In genomic region chr1:100396651-100397050, GRCh38 we compare ENCODE assay signal across 16 cellular contexts. TPM values are rescaled to one million over a fixed set of nuclear protein-coding genes. Genes with fewer than 3 reads are reported as not detected.
DNase-seq lines count a peak whose midpoint lies in the region; ATAC-seq, FAIRE-seq and TF ChIP-seq lines count a peak whose summit lies in the region.
"Had no signal": no experiment of that assay in that cellular context is flagged by ENCODE, and none has a peak within 500 bp of the region (broad histone marks: within the 10 kb centered on the region; RNA-seq: fewer than 3 reads in every experiment).

No MANE protein-coding gene starts in this region.

- TF ChIP-seq CTCF in GM20000 (IDR thresholded peaks at IDR 0.05; ENCODE audit: extremely low read depth, missing control alignments) (no peak), body of pancreas (IDR thresholded peaks at IDR 0.05) (no peak)

- ATAC-seq in Right ventricle myocardium superior (ENCODE audit: poor library complexity) = peak; percentile 29
- peak in 3 of 4 experiments; percentile 6 to 31 (median 17) for ATAC-seq in T-cell (replicated peaks in 1 of 4)
- ATAC-seq in body of pancreas = no peak
- ATAC-seq in HG03469 (IDR thresholded peaks at IDR 0.05; ENCODE audit: unreplicated experiment) = no peak
- ATAC-seq: HCT116, left colon had no signal

- peaks cover 91 to 97% (median 93%) of the 10 kb centered on the region in 3 donors for H3K4me1 Mint-ChIP-seq in T-cell

- no peaks in the 10 kb centered on the region for H3K9me3 Mint-ChIP-seq in T-cell

- peak overlapping the region; percentile 90 to 91 for H3K27ac Mint-ChIP-seq in T-cell

- no peak overlapping the region for H3K27ac ChIP-seq in body of pancreas
- H3K27ac ChIP-seq: hepatocyte, RWPE1, suprapubic skin had no signal

- H3K27me3 Mint-ChIP-seq in T-cell = no peaks in the 10 kb centered on the region

- no peak for DNase-seq in Right ventricle myocardium superior
- no peak for DNase-seq in cardiac septum (ENCODE audit: low spot score)
- peak in 13 of 34 experiments; percentile 2 to 40 (median 20) for DNase-seq in T-cell
- no peak for DNase-seq in GM20000 (ENCODE audit: low spot score)
- no peak for DNase-seq in body of pancreas
- DNase-seq in NCI-H2081 (lab: John Stamatoyannopoulos, UW) = no peak
- DNase-seq: DMS53; left colon; NCI-H2081 treated with DMSO at 0.1 percent for 48 hours; stimulated activated CD4-positive, alpha-beta T cell treated with anti-CD3 and anti-CD28 coated beads, Interleukin-15, amount 100 ng/mL, for 24 hours had no signal

- no peaks in the 10 kb centered on the region for H3K9me3 ChIP-seq in body of pancreas
- H3K9me3 ChIP-seq: suprapubic skin had no signal

- H3K4me1 ChIP-seq in body of pancreas = no peaks in the 10 kb centered on the region

- H3K36me3 Mint-ChIP-seq in T-cell = peaks cover 51% of the 10 kb centered on the region

- WGBS in body of pancreas, 2 donors = 80% methylated on average over 3 of the region's 3 CpGs

- POLR2A ChIA-PET in T-cell (lab: Charles Lee) = interaction anchor here (0.5 to 1.7 kb wide), 26 partner anchors 9 to 837 kb away, joined by 3 to 12 read pairs (median 5); partner anchors contain the start of gene CDC14A (in 1 of the 2)

- H3K27me3 ChIP-seq in body of pancreas = no peaks in the 10 kb centered on the region
- H3K27me3 ChIP-seq: hepatocyte, suprapubic skin had no signal

- H3K4me3 ChIP-seq in body of pancreas = no peak overlapping the region
- H3K4me3 ChIP-seq: hepatocyte, suprapubic skin had no signal

- CTCF ChIA-PET in T-cell (lab: Charles Lee) = interaction anchor here (0.6 to 3.3 kb wide), 35 partner anchors 8 to 914 kb away, joined by 3 to 27 read pairs (median 4); partner anchors contain the start of gene CDC14A (in 1 of the 2)

- peak overlapping the region in 1 of 3 donors; percentile 61 for H3K4me3 Mint-ChIP-seq in T-cell

- no peak for TF ChIP-seq POLR2A in body of pancreas (IDR thresholded peaks at IDR 0.05)

- intact Hi-C loops in Right ventricle myocardium superior (cut with DNase I) = no loop called here
- intact Hi-C loops in cardiac septum (cut with DNase I) = no loop called here
- intact Hi-C loops in body of pancreas (cut with DNase I) = no loop called here

- no peaks in the 10 kb centered on the region for H3K36me3 ChIP-seq in body of pancreas (replicated peaks in 1 of 2; ENCODE audit: insufficient read depth in 1 of 2, low read depth in 2 of 2)

- FAIRE-seq in colon (lab: Jason Lieb, UNC) = peak; percentile 31

RNA-seq across cellular contexts. Expression of gene CDC14A, which starts 44.3 kb away (rescaled TPM):
- 3.6 TPM for total RNA-seq in Right ventricle myocardium superior
- 4.9 TPM for total RNA-seq in cardiac septum
- total RNA-seq in T-cell = 100 to 1,000 TPM in 2 of 5 donors, 10 to 100 TPM in 3; 77.1 to 169 (median 91.6) TPM
- total RNA-seq in body of pancreas = 10 to 100 TPM in 1 of 2 donors, 1 to 10 TPM in 1; 7.3 to 16.5 TPM

Comparison
In these comparisons a context has a peak if more than half of its experiments do, and no peak if none do; other contexts are left out.
1. ATAC-seq: peak in Right ventricle myocardium superior (single experiment) and T-cell (3 of 4); none in body of pancreas (single experiment) and HG03469 (single experiment).
2. RNA of gene CDC14A, which starts 44.3 kb away (total RNA-seq): 77.1 to 169 TPM in T-cell; 7.3 to 16.5 TPM in body of pancreas, 4.9 TPM in cardiac septum (single experiment) and 3.6 TPM in Right ventricle myocardium superior (single experiment); every median in the first group is over 4 times any median in the second.